ENCODE assay signal across 1 cellular context in genomic region chr18:80171190-80171872, GRCh38.
TF ChIP-seq lines count a peak whose summit lies in the region.

No MANE protein-coding gene starts in this region.

TF ChIP-seq in WTC11, 78 proteins besides CTCF, POLR2A, EP300 and RAD21:
- TF ChIP-seq AR (CRISPR knock-in tag; IDR thresholded peaks at IDR 0.05): no peak
- no peak for TF ChIP-seq MYBL2 (CRISPR knock-in tag; IDR thresholded peaks at IDR 0.05)
- no peak for TF ChIP-seq E2F1 (CRISPR knock-in tag; IDR thresholded peaks at IDR 0.05)
- TF ChIP-seq TCF7 (CRISPR knock-in tag; IDR thresholded peaks at IDR 0.05; ENCODE audit: low read depth): no peak
- no peak for TF ChIP-seq CREM (CRISPR knock-in tag; IDR thresholded peaks at IDR 0.05)
- no peak for TF ChIP-seq NR2C2 (CRISPR knock-in tag; IDR thresholded peaks at IDR 0.05)
- no peak for TF ChIP-seq ZNF121 (CRISPR knock-in tag; IDR thresholded peaks at IDR 0.05)
- no peak for TF ChIP-seq GRHL2 (CRISPR knock-in tag; IDR thresholded peaks at IDR 0.05; ENCODE audit: insufficient replicate concordance, severe bottlenecking)
